In genomic region chr2:197484248-197484647, GRCh38 we compare ENCODE assay signal across 6 cellular contexts. TPM values are rescaled to one million over a fixed set of nuclear protein-coding genes. Genes with fewer than 3 reads are reported as not detected.
A peak's percentile ranks its signal among the peaks of the same experiment; 100 is the strongest.
DNase-seq lines count a peak whose midpoint lies in the region; ATAC-seq and TF ChIP-seq lines count a peak whose summit lies in the region.
"Not testable (repeated sequence)": the region's sequence is repeated elsewhere in the genome, so short reads cannot be mapped to it uniquely, and the experiment has no call there.

No MANE protein-coding gene starts in this region.

- intact Hi-C loops in HCT116 (cut with micrococcal nuclease) = not testable (repeated sequence)

- H3K9me2 ChIP-seq in HCT116 (ENCODE audit: insufficient read depth) = not testable (repeated sequence)

- H3K4me3 ChIP-seq in HCT116 (replicated peaks in 1 of 2; ENCODE audit: low read depth in 1 of 2, low read length in 2 of 2) = not testable (repeated sequence)

- H3K27me3 ChIP-seq in HCT116 (ENCODE audit: insufficient read depth, low read length) = not testable (repeated sequence)

- H3K27ac Mint-ChIP-seq in WTC11; stimulated activated naive CD8-positive, alpha-beta T cell treated with anti-CD3 and anti-CD28 coated beads, Interleukin-15, amount 100 ng/mL, for 72 hours: not testable (repeated sequence)
- peak overlapping the region; percentile 55 for H3K27ac Mint-ChIP-seq in activated naive CD4-positive, alpha-beta T cell treated with anti-CD3 and anti-CD28 coated beads, Interleukin-2, amount 50 U/mL, for 24 hours
- H3K27ac Mint-ChIP-seq in nephron progenitor cell = peak overlapping the region; percentile 32

- H3K4me1 ChIP-seq in HCT116 (ENCODE audit: control insufficient read depth in 1 of 2, insufficient read depth in 2 of 2, low read length in 2 of 2) = not testable (repeated sequence)

- peaks cover 10% of the 10 kb centered on the region; the same call in 1 of the 2 replicates for H3K79me2 ChIP-seq in HCT116 (ENCODE audit: insufficient read depth, low read length)

- TF ChIP-seq POLR2A in HCT116 (IDR thresholded peaks at IDR 0.05; ENCODE audit: borderline replicate concordance, extremely low read depth, insufficient read depth, insufficient read length) = not testable (repeated sequence)

- H3K4me3 Mint-ChIP-seq in WTC11; activated naive CD4-positive, alpha-beta T cell treated with anti-CD3 and anti-CD28 coated beads, Interleukin-2, amount 50 U/mL, for 24 hours; nephron progenitor cell; stimulated activated naive CD8-positive, alpha-beta T cell treated with anti-CD3 and anti-CD28 coated beads, Interleukin-15, amount 100 ng/mL, for 72 hours: not testable (repeated sequence)

- H3K4me2 ChIP-seq in HCT116 (ENCODE audit: low read length) = not testable (repeated sequence)

- TF ChIP-seq CTCF in HCT116 (IDR thresholded peaks at IDR 0.05 in 2 of 3, conservative IDR thresholded peaks at IDR 0.05 in 1 of 3; ENCODE audit: borderline replicate concordance in 1 of 3, insufficient read depth in 1 of 3, low read depth in 2 of 3, low read length in 2 of 3); WTC11 (IDR thresholded peaks at IDR 0.05); nephron progenitor cell (IDR thresholded peaks at IDR 0.05): not testable (repeated sequence)

- CTCF ChIA-PET in HCT116 (lab: Charles Lee) = not testable (repeated sequence)
- CTCF ChIA-PET in WTC11 (lab: Charles Lee) = interaction anchor here (0.9 kb wide), 1 partner anchor 116 kb away, joined by 4 read pairs; no protein-coding TSS in a partner anchor

- POLR2A ChIA-PET in HCT116 (lab: Charles Lee) = interaction anchor here (0.6 to 1.5 kb wide), 2 partner anchors 15 to 17 kb away, joined by 4 read pairs; partner anchors contain the start of gene HSPD1
- POLR2A ChIA-PET in WTC11 (lab: Charles Lee) = interaction anchor here (0.6 to 2.0 kb wide), 2 partner anchors 15 to 20 kb away, joined by 3 to 12 read pairs; partner anchors contain the start of genes HSPD1 and HSPE1

- RAD21 ChIA-PET in HCT116 (lab: Charles Lee; ENCODE audit: low non-redundant PET in 1 of 2, low total read pairs in 2 of 2, uncharacterized antibody in 2 of 2, unreplicated experiment in 2 of 2) = not testable (repeated sequence)

- peak; percentile 24 for ATAC-seq in HCT116
- ATAC-seq in WTC11 = not testable (repeated sequence)
- peak; percentile 12 for ATAC-seq in stimulated activated naive CD8-positive, alpha-beta T cell treated with anti-CD3 and anti-CD28 coated beads, Interleukin-15, amount 100 ng/mL, for 72 hours

- not testable (repeated sequence) for H2AFZ ChIP-seq in HCT116 (ENCODE audit: low read depth, low read length, poor library complexity, severe bottlenecking)

- H4K20me1 ChIP-seq in HCT116 (ENCODE audit: insufficient read depth) = peaks cover 16% of the 10 kb centered on the region; the same call in 1 of the 2 replicates

- not testable (repeated sequence) for BruUV-seq in HCT116 (replicated peaks; lab: Mats Ljungman, UMichigan)

- H3K9me3 Mint-ChIP-seq in WTC11; activated naive CD4-positive, alpha-beta T cell treated with anti-CD3 and anti-CD28 coated beads, Interleukin-2, amount 50 U/mL, for 24 hours; nephron progenitor cell; stimulated activated naive CD8-positive, alpha-beta T cell treated with anti-CD3 and anti-CD28 coated beads, Interleukin-15, amount 100 ng/mL, for 72 hours: not testable (repeated sequence)

- H3K9me3 ChIP-seq in HCT116 (ENCODE audit: control insufficient read depth in 1 of 2, insufficient read depth in 1 of 2, low read depth in 1 of 2, low read length in 2 of 2) = not testable (repeated sequence)

- H3K36me3 Mint-ChIP-seq in WTC11 (peaks cover 57% of the 10 kb centered on the region), nephron progenitor cell (ENCODE audit: low read depth) (peaks cover 49% of the 10 kb centered on the region)
- peaks cover 40% of the 10 kb centered on the region for H3K36me3 Mint-ChIP-seq in activated naive CD4-positive, alpha-beta T cell treated with anti-CD3 and anti-CD28 coated beads, Interleukin-2, amount 50 U/mL, for 24 hours

- H3K4me1 Mint-ChIP-seq in WTC11; activated naive CD4-positive, alpha-beta T cell treated with anti-CD3 and anti-CD28 coated beads, Interleukin-2, amount 50 U/mL, for 24 hours; nephron progenitor cell; stimulated activated naive CD8-positive, alpha-beta T cell treated with anti-CD3 and anti-CD28 coated beads, Interleukin-15, amount 100 ng/mL, for 72 hours: not testable (repeated sequence)

- H3K27me3 Mint-ChIP-seq in WTC11 (ENCODE audit: low read depth); activated naive CD4-positive, alpha-beta T cell treated with anti-CD3 and anti-CD28 coated beads, Interleukin-2, amount 50 U/mL, for 24 hours; nephron progenitor cell (ENCODE audit: low read depth, poor library complexity); stimulated activated naive CD8-positive, alpha-beta T cell treated with anti-CD3 and anti-CD28 coated beads, Interleukin-15, amount 100 ng/mL, for 72 hours: not testable (repeated sequence)

- H3K9ac ChIP-seq in HCT116 (ENCODE audit: low read length) = not testable (repeated sequence)

- H3K27ac ChIP-seq in HCT116 (ENCODE audit: low read depth, low read length) = not testable (repeated sequence)

- TF ChIP-seq RAD21 in HCT116 (IDR thresholded peaks at IDR 0.05; ENCODE audit: low read depth) = not testable (repeated sequence)

- not testable (repeated sequence) for DNase-seq in HCT116 (ENCODE audit: low read depth, low spot score); WTC11 (ENCODE audit: low spot score); nephron progenitor cell
- DNase-seq in cerebellar cortex (ENCODE audit: low spot score) = peak; percentile 23
- DNase-seq in stimulated activated naive CD8-positive, alpha-beta T cell treated with anti-CD3 and anti-CD28 coated beads, Interleukin-15, amount 100 ng/mL, for 72 hours = peak in 1 of 2 donors; percentile 35

- H3K36me3 ChIP-seq in HCT116 (ENCODE audit: control insufficient read depth in 1 of 2, insufficient read depth in 2 of 2, low read length in 2 of 2) = peaks cover 19 to 34% of the 10 kb centered on the region in 2 experiments

TF ChIP-seq in WTC11, 78 proteins besides CTCF, POLR2A, EP300 and RAD21:
- TF ChIP-seq NFATC4 (CRISPR knock-in tag; IDR thresholded peaks at IDR 0.05) (peak; percentile 54; the same call in 1 of the 2 replicates), ERG (CRISPR knock-in tag; IDR thresholded peaks at IDR 0.05) (0 out of 2 replicates have a peak, but pooled peaks have one; percentile 56)
TF ChIP-seq in WTC11: peak in this region for 2; not testable (repeated sequence) for 76.

RNA-seq across cellular contexts. Expression of gene HSPD1, which starts 15.4 kb away (rescaled TPM):
- total RNA-seq in HCT116 (2021; ENCODE audit: unreplicated experiment) (995 TPM), WTC11 (2021) (995 to 1,024 TPM (median 1,000 TPM) in 3 replicates)
- polyA plus RNA-seq in HCT116 (2012) = 359 and 527 TPM in 2 replicates

RNA-seq across cellular contexts. Expression of gene HSPE1, which starts 15.9 kb away (rescaled TPM):
- total RNA-seq in HCT116 (2021; ENCODE audit: unreplicated experiment) (291 TPM), WTC11 (2021) (333 to 372 TPM (median 366 TPM) in 3 replicates)
- polyA plus RNA-seq in HCT116 (2012) = 173 and 265 TPM in 2 replicates

RNA-seq across cellular contexts. Expression of gene COQ10B, which starts 30.9 kb away (rescaled TPM):
- total RNA-seq in HCT116 (2021; ENCODE audit: unreplicated experiment) (20.4 TPM), WTC11 (2021) (17.7 to 21.7 TPM (median 19.9 TPM) in 3 replicates)
- 8.8 and 10.2 TPM in 2 replicates for polyA plus RNA-seq in HCT116 (2012)

RNA-seq across cellular contexts. Expression of gene MOB4, which starts 31.6 kb away (rescaled TPM):
- total RNA-seq in HCT116 (2021; ENCODE audit: unreplicated experiment) = 24.4 TPM
- polyA plus RNA-seq in HCT116 (2012) = 14.5 and 19.7 TPM in 2 replicates
- 40.8 to 55.7 TPM (median 47.8 TPM) in 3 replicates for total RNA-seq in WTC11 (2021)

RNA-seq across cellular contexts. Expression of gene SF3B1, which starts 49.4 kb away (rescaled TPM):
- total RNA-seq in HCT116 (2021; ENCODE audit: unreplicated experiment) = 282 TPM
- polyA plus RNA-seq in HCT116 (2012) = 194 and 213 TPM in 2 replicates
- total RNA-seq in WTC11 (2021) = 277 to 321 TPM (median 296 TPM) in 3 replicates
